ENCODE assay signal across 11 cellular contexts in the genomic region with DNA sequence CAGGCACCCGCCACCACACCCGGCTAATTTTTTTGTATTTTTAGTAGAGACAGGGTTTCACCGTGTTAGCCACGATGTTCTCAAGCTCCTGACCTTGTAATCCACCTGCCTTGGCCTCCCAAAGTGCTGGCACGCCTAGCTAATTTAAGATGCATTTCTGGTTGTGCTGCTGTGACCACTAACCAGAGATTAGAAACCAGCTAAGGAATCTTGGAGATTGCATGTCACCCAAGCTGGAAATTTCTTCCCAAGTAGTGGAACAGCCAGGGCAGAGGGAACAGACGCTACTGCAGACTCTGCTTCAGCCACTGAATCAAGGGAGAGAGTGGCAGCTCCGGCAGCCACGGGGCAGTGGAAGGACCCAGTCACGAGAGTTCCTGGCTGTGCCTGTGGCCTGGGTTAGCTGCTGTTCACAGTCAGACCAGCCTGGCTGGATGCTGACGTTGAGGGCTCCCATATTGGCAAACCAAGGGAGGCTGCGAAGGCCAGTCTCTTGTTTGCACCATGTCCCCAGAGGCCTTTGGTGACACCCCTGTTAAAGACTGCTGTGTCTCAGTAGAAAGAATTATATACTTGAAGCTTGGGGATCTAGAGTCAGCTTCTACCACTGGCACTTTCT. TPM values are rescaled to one million over a fixed set of nuclear protein-coding genes. Genes with fewer than 3 reads are reported as not detected.
DNase-seq lines count a peak whose midpoint lies in the region; ATAC-seq and TF ChIP-seq lines count a peak whose summit lies in the region.
"Had no signal": no experiment of that assay in that cellular context is flagged by ENCODE, and none has a peak within 500 bp of the region (broad histone marks: within the 10 kb centered on the region; RNA-seq: fewer than 3 reads in every experiment).

No MANE protein-coding gene starts in this region.

- peaks cover 48% of the 10 kb centered on the region for H3K4me1 ChIP-seq in skeletal muscle satellite cell (ENCODE audit: control insufficient read depth, insufficient read depth, low read length)

- ATAC-seq in CD4-positive, alpha-beta T cell (ENCODE audit: poor library complexity): no peak
- no peak for ATAC-seq in GM21737 (IDR thresholded peaks at IDR 0.05; ENCODE audit: unreplicated experiment)

- peaks cover 95% of the 10 kb centered on the region for H3K36me3 Mint-ChIP-seq in CD4-positive, alpha-beta T cell (ENCODE audit: low read depth)
- peaks cover 57% of the 10 kb centered on the region for H3K36me3 Mint-ChIP-seq in endothelial cell (ENCODE audit: low read depth, unreplicated experiment)

- H3K4me3 Mint-ChIP-seq in CD4-positive, alpha-beta T cell: peak overlapping the region; percentile 78
- peak overlapping the region; percentile 71 for H3K4me3 Mint-ChIP-seq in endothelial cell (ENCODE audit: unreplicated experiment)

- no peaks in the 10 kb centered on the region for H3K9me3 ChIP-seq in CD4-positive, alpha-beta T cell (ENCODE audit: control insufficient read depth, low read length)
- no peaks in the 10 kb centered on the region for H3K9me3 ChIP-seq in skeletal muscle satellite cell (replicated peaks; ENCODE audit: low read length)

- no peaks in the 10 kb centered on the region for H3K27me3 ChIP-seq in CD4-positive, alpha-beta T cell (ENCODE audit: control insufficient read depth, insufficient read depth, low read length)
- H3K27me3 ChIP-seq in skeletal muscle satellite cell (ENCODE audit: control insufficient read depth, insufficient read depth, low read length): no peaks in the 10 kb centered on the region

- intact Hi-C loops in CD4-positive, alpha-beta T cell (cut with DNase I, micrococcal nuclease): no loop called here

- DNase-seq in CD4-positive, alpha-beta T cell: no peak
- DNase-seq in NB4 (ENCODE audit: low read depth) (peak; percentile 65), endothelial cell (ENCODE audit: low spot score) (no peak), NCI-H1694 (lab: John Stamatoyannopoulos, UW) (no peak), NCI-H2171 (lab: John Stamatoyannopoulos, UW) (no peak)
- DNase-seq: Calu3, OCI-M1 had no signal

- peak overlapping the region; percentile 14 for H3K9ac ChIP-seq in skeletal muscle satellite cell (ENCODE audit: low read depth, low read length)

- H3K27ac ChIP-seq in CD4-positive, alpha-beta T cell (ENCODE audit: low read depth, low read length): no peak overlapping the region

- H3K4me3 ChIP-seq in NB4 (ENCODE audit: low read depth, low read length): no peak overlapping the region
- H3K4me3 ChIP-seq in skeletal muscle satellite cell (ENCODE audit: low read length): no peak overlapping the region
- H3K4me3 ChIP-seq: skin epidermis had no signal

- TF ChIP-seq CTCF in CD4-positive, alpha-beta T cell (IDR thresholded peaks at IDR 0.05): no peak
- no peak for TF ChIP-seq CTCF in NB4 (IDR thresholded peaks at IDR 0.05; ENCODE audit: low read depth, low read length)
- no peak for TF ChIP-seq CTCF in endothelial cell (IDR thresholded peaks at IDR 0.05; ENCODE audit: unreplicated experiment)

- no peaks in the 10 kb centered on the region for H3K27me3 Mint-ChIP-seq in CD4-positive, alpha-beta T cell
- H3K27me3 Mint-ChIP-seq in endothelial cell (ENCODE audit: unreplicated experiment): peaks cover 27% of the 10 kb centered on the region

- TF ChIP-seq POLR2A in NB4 (IDR thresholded peaks at IDR 0.05; ENCODE audit: extremely low read depth, insufficient read length): no peak

- peaks cover 75% of the 10 kb centered on the region for H3K4me1 Mint-ChIP-seq in CD4-positive, alpha-beta T cell (ENCODE audit: low read depth)
- H3K4me1 Mint-ChIP-seq in endothelial cell (ENCODE audit: unreplicated experiment): peaks cover 28% of the 10 kb centered on the region

- H3K36me3 ChIP-seq in skeletal muscle satellite cell (ENCODE audit: insufficient read depth, low read length): peaks cover 90% of the 10 kb centered on the region

- CTCF ChIA-PET in CD4-positive, alpha-beta T cell (lab: Charles Lee): interaction anchor here (1.0 to 2.6 kb wide), 3 partner anchors 11 to 21 kb away, joined by 3 to 8 read pairs (median 5); no protein-coding TSS in a partner anchor

- H3K4me2 ChIP-seq in skeletal muscle satellite cell (ENCODE audit: low read length): no peak overlapping the region

- POLR2A ChIA-PET in CD4-positive, alpha-beta T cell (lab: Charles Lee): interaction anchor here (1.7 to 7.5 kb wide), 2 partner anchors 10 to 27 kb away, joined by 6 to 192 read pairs; a partner anchor contains a TSS

- H3K27ac Mint-ChIP-seq in CD4-positive, alpha-beta T cell: peak overlapping the region; percentile 87
- peak overlapping the region; percentile 63 for H3K27ac Mint-ChIP-seq in endothelial cell (ENCODE audit: unreplicated experiment)

- no peaks in the 10 kb centered on the region for H3K9me3 Mint-ChIP-seq in CD4-positive, alpha-beta T cell
- H3K9me3 Mint-ChIP-seq in endothelial cell (ENCODE audit: unreplicated experiment): no peaks in the 10 kb centered on the region

RNA-seq across cellular contexts. Expression of a gene that starts 7.9 kb away (rescaled TPM):
- total RNA-seq in CD4-positive, alpha-beta T cell: 100 to 1,000 TPM; 182 to 185 TPM
- 644 TPM for total RNA-seq in endothelial cell (ENCODE audit: unreplicated experiment)
- total RNA-seq in skeletal muscle satellite cell (2012; rRNA removed): 950 and 979 TPM in 2 replicates

RNA-seq across cellular contexts. Expression of a gene that starts 27.5 kb away (rescaled TPM):
- total RNA-seq in CD4-positive, alpha-beta T cell: 10 to 100 TPM; 74.9 to 79.0 TPM
- 60.6 TPM for total RNA-seq in endothelial cell (ENCODE audit: unreplicated experiment)
- 69.0 and 80.6 TPM in 2 replicates for total RNA-seq in skeletal muscle satellite cell (2012; rRNA removed)

RNA-seq across cellular contexts. Expression of a gene that starts 59.3 kb away (rescaled TPM):
- total RNA-seq in CD4-positive, alpha-beta T cell: 10 to 100 TPM; 46.0 to 46.9 TPM
- not detected for total RNA-seq in endothelial cell (ENCODE audit: unreplicated experiment)
- not detected in 2 replicates for total RNA-seq in skeletal muscle satellite cell (2012; rRNA removed)
- total RNA-seq: LHCN-M2 had no signal

Comparison
In these comparisons a context has a peak if more than half of its experiments do, and no peak if none do; other contexts are left out.
1. RNA of a gene that starts 59.3 kb away (total RNA-seq): 46.0 to 46.9 TPM in CD4-positive, alpha-beta T cell; not detected in endothelial cell (single experiment); every median in the first group is over 10 times any median in the second.